ENCODE assay signal across 19 cellular contexts in genomic region chr15:43942157-43942556, GRCh38.
DNase-seq lines count a peak whose midpoint lies in the region; ATAC-seq and TF ChIP-seq lines count a peak whose summit lies in the region.
"Had no signal": no experiment of that assay in that cellular context is flagged by ENCODE, and none has a peak within 500 bp of the region (broad histone marks: within the 10 kb centered on the region; RNA-seq: fewer than 3 reads in every experiment).

No MANE protein-coding gene starts in this region.

- no peak overlapping the region for H3K27ac Mint-ChIP-seq in activated T-cell treated with anti-CD3 and anti-CD28 coated beads, Interleukin-2, amount 50 U/mL, for 24 hours
- H3K27ac Mint-ChIP-seq: B cell; CD4-positive, CD25-positive, alpha-beta regulatory T cell; CD8-positive, alpha-beta T cell had no signal

- TF ChIP-seq CTCF in SK-N-SH (IDR thresholded peaks at IDR 0.05) = no peak
- no peak for TF ChIP-seq CTCF in OCI-LY7 (conservative IDR thresholded peaks at IDR 0.05; ENCODE audit: low read length)

- no peaks in the 10 kb centered on the region for H3K9me3 ChIP-seq in SK-N-SH
- H3K9me3 ChIP-seq in OCI-LY7 (ENCODE audit: low read length) = no peaks in the 10 kb centered on the region
- H3K9me3 ChIP-seq: BLaER1, Caco-2 had no signal

- H3K36me3 ChIP-seq in SK-N-SH (replicated peaks in 1 of 2; ENCODE audit: control insufficient read depth in 1 of 2, insufficient read depth in 2 of 2, low read length in 1 of 2) (no peaks in the 10 kb centered on the region), OCI-LY7 (ENCODE audit: insufficient read depth, low read length) (no peaks in the 10 kb centered on the region)
- H3K36me3 ChIP-seq: BLaER1 had no signal

- peak; percentile 24; the same call in 2 of the 3 replicates for ATAC-seq in SK-N-SH treated with all-trans-retinoic acid at 6 μM for 48 hours
- ATAC-seq: CD8-positive, alpha-beta T cell had no signal

- no TSS peak for BruUV-seq in OCI-LY7 (replicated peaks; lab: Mats Ljungman, UMichigan)

- H3K9me2 ChIP-seq in SK-N-SH = no peaks in the 10 kb centered on the region
- no peaks in the 10 kb centered on the region for H3K9me2 ChIP-seq in OCI-LY7 (ENCODE audit: insufficient read depth, low read length)

- peaks cover 10% of the 10 kb centered on the region for H3K27me3 Mint-ChIP-seq in activated T-cell treated with anti-CD3 and anti-CD28 coated beads, Interleukin-2, amount 50 U/mL, for 24 hours

- TF ChIP-seq RAD21 in SK-N-SH (IDR thresholded peaks at IDR 0.05; ENCODE audit: low read length) = no peak

- H3K27ac ChIP-seq in SK-N-SH (ENCODE audit: low read depth in 2 of 2, low read length in 1 of 2) = no peak overlapping the region
- no peak overlapping the region for H3K27ac ChIP-seq in OCI-LY7 (ENCODE audit: low read depth, low read length, poor library complexity, severe bottlenecking)
- H3K27ac ChIP-seq in caudate nucleus (ENCODE audit: low read depth, low read length) = peak overlapping the region; percentile 21
- H3K27ac ChIP-seq: 22Rv1, BLaER1, C4-2B, GM23248 had no signal

- no peaks in the 10 kb centered on the region for H3K9me3 Mint-ChIP-seq in activated T-cell treated with anti-CD3 and anti-CD28 coated beads, Interleukin-2, amount 50 U/mL, for 24 hours
- H3K9me3 Mint-ChIP-seq: CD8-positive, alpha-beta T cell had no signal

- CTCF ChIA-PET in SK-N-SH (lab: Yijun Ruan, JAX) (no interaction called here), OCI-LY7 (lab: Charles Lee; ENCODE audit: unreplicated experiment) (no interaction called here)

- H3K4me2 ChIP-seq in SK-N-SH (no peak overlapping the region), OCI-LY7 (ENCODE audit: low read length) (0 out of 2 replicates have a peak overlapping the region, but pooled peaks have one; percentile 8)
- H3K4me2 ChIP-seq: BLaER1 had no signal

- DNase-seq in SK-N-SH (no peak), OCI-LY7 (ENCODE audit: low spot score) (no peak), caudate nucleus (lab: John Stamatoyannopoulos, UW) (peak in 1 of 61 donors; percentile 7), NCI-H226 (no peak), amniotic stem cell (lab: John Stamatoyannopoulos, UW) (no peak)
- DNase-seq in activated T-cell treated with anti-CD3 and anti-CD28 coated beads, Interleukin-2, amount 50 U/mL, for 24 hours = no peak
- DNase-seq: Caco-2; CD4-positive, CD25-positive, alpha-beta regulatory T cell; CD8-positive, alpha-beta T cell; DMS153; DND-41; GM23248; H7; HCEC 1CT had no signal

- no peak overlapping the region for H3K4me3 Mint-ChIP-seq in activated T-cell treated with anti-CD3 and anti-CD28 coated beads, Interleukin-2, amount 50 U/mL, for 24 hours
- H3K4me3 Mint-ChIP-seq: B cell; CD4-positive, CD25-positive, alpha-beta regulatory T cell; CD8-positive, alpha-beta T cell had no signal

- H3K27me3 ChIP-seq in SK-N-SH (ENCODE audit: insufficient read depth) = no peaks in the 10 kb centered on the region
- H3K27me3 ChIP-seq: BLaER1 had no signal

- H3K4me3 ChIP-seq in SK-N-SH (ENCODE audit: low read depth in 2 of 2, low read length in 1 of 2) (no peak overlapping the region), OCI-LY7 (ENCODE audit: low read depth, low read length, poor library complexity, severe bottlenecking) (no peak overlapping the region)
- H3K4me3 ChIP-seq: BLaER1, GM23248 had no signal

- TF ChIP-seq EP300 in SK-N-SH (IDR thresholded peaks at IDR 0.05; ENCODE audit: borderline replicate concordance in 1 of 2, low read depth in 1 of 2, low read length in 1 of 2) = no peak

- no peak overlapping the region for H3K9ac ChIP-seq in SK-N-SH
- H3K9ac ChIP-seq: BLaER1, GM23248 had no signal

- 89% methylated on average over 1 of the region's 1 CpG for WGBS in SK-N-SH (ENCODE audit: low lambda C conversion rate)

- peaks cover 11% of the 10 kb centered on the region for H3F3A ChIP-seq in SK-N-SH (replicated peaks; ENCODE audit: insufficient read depth)

- H3K79me2 ChIP-seq in SK-N-SH (ENCODE audit: insufficient read depth) = peaks cover 17% of the 10 kb centered on the region; the same call in 1 of the 2 replicates
- H3K79me2 ChIP-seq in OCI-LY7 (ENCODE audit: insufficient read depth, low read depth, low read length) = no peaks in the 10 kb centered on the region

- no peaks in the 10 kb centered on the region for H3K4me1 Mint-ChIP-seq in activated T-cell treated with anti-CD3 and anti-CD28 coated beads, Interleukin-2, amount 50 U/mL, for 24 hours (ENCODE audit: low read depth)
- H3K4me1 Mint-ChIP-seq: CD4-positive, CD25-positive, alpha-beta regulatory T cell had no signal

- no peaks in the 10 kb centered on the region for H3K36me3 Mint-ChIP-seq in activated T-cell treated with anti-CD3 and anti-CD28 coated beads, Interleukin-2, amount 50 U/mL, for 24 hours (ENCODE audit: low read depth)
- H3K36me3 Mint-ChIP-seq: CD4-positive, CD25-positive, alpha-beta regulatory T cell; CD8-positive, alpha-beta T cell had no signal

- H4K20me1 ChIP-seq in SK-N-SH (ENCODE audit: insufficient read depth) (no peaks in the 10 kb centered on the region), OCI-LY7 (ENCODE audit: insufficient read depth, low read length) (0 out of 2 replicates have a peak, but pooled peaks cover 6% of the 10 kb centered on the region)
- H4K20me1 ChIP-seq: BLaER1 had no signal

- H3K4me1 ChIP-seq in SK-N-SH (ENCODE audit: control insufficient read depth in 1 of 2, insufficient read depth in 2 of 2, low read depth in 1 of 2, low read length in 1 of 2) = no peaks in the 10 kb centered on the region
- peaks cover 6% of the 10 kb centered on the region for H3K4me1 ChIP-seq in OCI-LY7 (ENCODE audit: insufficient read depth, low read length, poor library complexity, severe bottlenecking)
- H3K4me1 ChIP-seq: BLaER1, Caco-2 had no signal

- H2AFZ ChIP-seq in SK-N-SH (ENCODE audit: low read depth) = no peak overlapping the region
- H2AFZ ChIP-seq in OCI-LY7 (ENCODE audit: low read length) = no peak overlapping the region
- H2AFZ ChIP-seq: GM23248 had no signal

- POLR2A ChIA-PET in SK-N-SH (lab: Yijun Ruan, JAX) (no interaction called here), OCI-LY7 (lab: Charles Lee) (no interaction called here)

- intact Hi-C loops in OCI-LY7 (cut with micrococcal nuclease; ENCODE audit: unreplicated experiment) = no loop called here

TF ChIP-seq in SK-N-SH treated with all-trans-retinoic acid at 6 μM for 48 hours, 23 proteins besides CTCF, POLR2A, EP300 and RAD21 (continues in another document):
- TF ChIP-seq CSDC2 (CRISPR knock-in tag; IDR thresholded peaks at IDR 0.05) (no peak), ARNTL (CRISPR knock-in tag; IDR thresholded peaks at IDR 0.05; ENCODE audit: borderline replicate concordance, low read depth) (no peak), ZC3H10 (CRISPR knock-in tag; IDR thresholded peaks at IDR 0.05) (no peak), CSRNP3 (CRISPR knock-in tag; IDR thresholded peaks at IDR 0.05) (no peak)

TF ChIP-seq in SK-N-SH, 30 proteins besides CTCF, POLR2A, EP300 and RAD21:
- no peak for TF ChIP-seq NFIC (IDR thresholded peaks at IDR 0.05; ENCODE audit: borderline replicate concordance)
- no peak for TF ChIP-seq REST (IDR thresholded peaks at IDR 0.05; ENCODE audit: low read depth, low read length)
- no peak for TF ChIP-seq RCOR1 (IDR thresholded peaks at IDR 0.05; ENCODE audit: low read length)
- no peak for TF ChIP-seq YY1 (IDR thresholded peaks at IDR 0.05; ENCODE audit: low read depth)
- TF ChIP-seq PBX3 (IDR thresholded peaks at IDR 0.05) = no peak
- no peak for TF ChIP-seq TEAD4 (IDR thresholded peaks at IDR 0.05; ENCODE audit: borderline replicate concordance, insufficient read depth)
- TF ChIP-seq GATA2 (CRISPR knock-in tag; IDR thresholded peaks at IDR 0.05) = no peak
- no peak for TF ChIP-seq FOXM1 (IDR thresholded peaks at IDR 0.05; ENCODE audit: low read depth)
- no peak for TF ChIP-seq ELF1 (IDR thresholded peaks at IDR 0.05)
- no peak for TF ChIP-seq FOXJ3 (CRISPR knock-in tag; IDR thresholded peaks at IDR 0.05)
- TF ChIP-seq EZH2phosphoT487 (IDR thresholded peaks at IDR 0.05; ENCODE audit: borderline replicate concordance, low read depth) = no peak
